8 cellular contexts compared by ENCODE assay signal in genomic region chr1:181247-182216, GRCh38.
DNase-seq lines count a peak whose midpoint lies in the region; TF ChIP-seq lines count a peak whose summit lies in the region.
"Not testable (repeated sequence)": the region's sequence is repeated elsewhere in the genome, so short reads cannot be mapped to it uniquely, and the experiment has no call there.

No MANE protein-coding gene starts in this region.

- H3K27ac ChIP-seq in SK-N-SH (ENCODE audit: low read depth in 2 of 2, low read length in 1 of 2); coronary artery; right atrium auricular region: not testable (repeated sequence)

- H3K27ac Mint-ChIP-seq in nephron progenitor cell: not testable (repeated sequence)

- not testable (repeated sequence) for H4K20me1 ChIP-seq in SK-N-SH (ENCODE audit: insufficient read depth)

- TF ChIP-seq CTCF in SK-N-SH (IDR thresholded peaks at IDR 0.05); coronary artery (IDR thresholded peaks at IDR 0.05): not testable (repeated sequence)
- TF ChIP-seq CTCF in right atrium auricular region (IDR thresholded peaks at IDR 0.05) (peak in 1 of 2 donors; percentile 27), nephron progenitor cell (IDR thresholded peaks at IDR 0.05) (peak; percentile 21)

- H2AFZ ChIP-seq in SK-N-SH (ENCODE audit: low read depth): not testable (repeated sequence)

- POLR2A ChIA-PET in SK-N-SH (lab: Yijun Ruan, JAX): not testable (repeated sequence)

- H3K4me2 ChIP-seq in SK-N-SH: not testable (repeated sequence)

- H3F3A ChIP-seq in SK-N-SH (replicated peaks; ENCODE audit: insufficient read depth): not testable (repeated sequence)

- H3K9me3 ChIP-seq in SK-N-SH, right atrium auricular region: not testable (repeated sequence)

- DNase-seq in AG20443 (ENCODE audit: low spot score) (peak; percentile 14), HCEC 1CT (peak; percentile 58), SK-N-SH (peak; percentile 62), activated T-helper 1 cell treated with Interleukin-2 at 50 U/mL for 16 hours (ENCODE audit: low read depth) (peak; percentile 37), coronary artery (ENCODE audit: low spot score) (peak; percentile 89), right atrium auricular region (ENCODE audit: low spot score) (peak; percentile 63), nephron progenitor cell (peak; percentile 49)
- DNase-seq in stimulated activated CD4-positive, alpha-beta T cell treated with anti-CD3 and anti-CD28 coated beads, TNF-alpha, amount 100 ng/mL, for 1 hour (ENCODE audit: low read depth in 3 of 3, low spot score in 1 of 3): peak; percentile 15 to 18 (median 17)

- H3K27me3 Mint-ChIP-seq in nephron progenitor cell (ENCODE audit: low read depth, poor library complexity): not testable (repeated sequence)

- TF ChIP-seq EP300 in SK-N-SH (IDR thresholded peaks at IDR 0.05; ENCODE audit: borderline replicate concordance in 1 of 2, low read depth in 1 of 2, low read length in 1 of 2): not testable (repeated sequence)

- TF ChIP-seq RAD21 in SK-N-SH (IDR thresholded peaks at IDR 0.05; ENCODE audit: low read length): not testable (repeated sequence)

- H3K9me3 Mint-ChIP-seq in nephron progenitor cell: not testable (repeated sequence)

- H3K9ac ChIP-seq in SK-N-SH: not testable (repeated sequence)

- H3K4me3 ChIP-seq in SK-N-SH (ENCODE audit: low read depth in 2 of 2, low read length in 1 of 2); coronary artery; right atrium auricular region: not testable (repeated sequence)

- not testable (repeated sequence) for H3K4me1 Mint-ChIP-seq in nephron progenitor cell

- H3K4me1 ChIP-seq in SK-N-SH (ENCODE audit: control insufficient read depth in 1 of 2, insufficient read depth in 2 of 2, low read depth in 1 of 2, low read length in 1 of 2); right atrium auricular region: not testable (repeated sequence)

- not testable (repeated sequence) for H3K4me3 Mint-ChIP-seq in nephron progenitor cell

- H3K36me3 ChIP-seq in SK-N-SH (replicated peaks in 1 of 2; ENCODE audit: control insufficient read depth in 1 of 2, insufficient read depth in 2 of 2, low read length in 1 of 2); right atrium auricular region: not testable (repeated sequence)

- CTCF ChIA-PET in SK-N-SH (lab: Yijun Ruan, JAX): not testable (repeated sequence)

- H3K27me3 ChIP-seq in SK-N-SH (ENCODE audit: insufficient read depth); right atrium auricular region: not testable (repeated sequence)

- not testable (repeated sequence) for H3K9me2 ChIP-seq in SK-N-SH

- H3K36me3 Mint-ChIP-seq in nephron progenitor cell (ENCODE audit: low read depth): not testable (repeated sequence)

- H3K79me2 ChIP-seq in SK-N-SH (ENCODE audit: insufficient read depth): not testable (repeated sequence)

- 93% methylated on average over 55 of the region's 79 CpGs for WGBS in SK-N-SH (ENCODE audit: low lambda C conversion rate)

TF ChIP-seq in SK-N-SH, 30 proteins besides CTCF, POLR2A, EP300 and RAD21:
- peak; percentile 50 for TF ChIP-seq NRF1 (IDR thresholded peaks at IDR 0.05; ENCODE audit: low read depth, low read length)
TF ChIP-seq in SK-N-SH: peak in this region for 1; not testable (repeated sequence) for 29.

Comparison
In these comparisons a context has a peak if more than half of its experiments do, and no peak if none do; other contexts are left out.
1. DNase-seq: peak in every context shown above with its lines; median percentile 89 in coronary artery; 63 in right atrium auricular region; 62 in SK-N-SH; 58 in HCEC 1CT; 49 in nephron progenitor cell; 37 in activated T-helper 1 cell treated with Interleukin-2 at 50 U/mL for 16 hours; 17 in stimulated activated CD4-positive, alpha-beta T cell treated with anti-CD3 and anti-CD28 coated beads, TNF-alpha, amount 100 ng/mL, for 1 hour; 14 in AG20443.